In genomic region chr14:54267172-54267571, GRCh38 we compare ENCODE assay signal across 11 cellular contexts.
DNase-seq lines count a peak whose midpoint lies in the region; ATAC-seq and TF ChIP-seq lines count a peak whose summit lies in the region.
"Had no signal": no experiment of that assay in that cellular context is flagged by ENCODE, and none has a peak within 500 bp of the region (broad histone marks: within the 10 kb centered on the region; RNA-seq: fewer than 3 reads in every experiment).

No MANE protein-coding gene starts in this region.

- no peak for TF ChIP-seq POLR2A in uterus (IDR thresholded peaks at IDR 0.05)

- peak; percentile 21 to 24 for ATAC-seq in activated CD4-positive, CD25-positive, alpha-beta regulatory T cell treated with anti-CD3 and anti-CD28 coated beads, Interleukin-2, amount 50 U/mL, for 24 hours
- ATAC-seq in GM21786 (IDR thresholded peaks at IDR 0.05; ENCODE audit: unreplicated experiment): peak; percentile 85
- ATAC-seq in HG03457 (IDR thresholded peaks at IDR 0.05; ENCODE audit: unreplicated experiment): peak; percentile 73
- ATAC-seq in stimulated activated naive B cell treated with anti-CD40 and anti-IgM and Interleukin-4, amounts not matched to agents 10 μg/mL and 1 μg/mL and 100 μg/mL, for 72 hours (replicated peaks): peak; percentile 75 to 87
- no peak for ATAC-seq in Right ventricle myocardium inferior
- ATAC-seq in Right ventricle myocardium superior (ENCODE audit: poor library complexity): no peak
- ATAC-seq: left cardiac atrium had no signal

- H3K36me3 ChIP-seq in uterus: no peaks in the 10 kb centered on the region

- no peak overlapping the region for H3K27ac ChIP-seq in uterus

- H3K9me3 ChIP-seq in uterus: no peaks in the 10 kb centered on the region

- peaks cover 0 to 12% of the 10 kb centered on the region in 2 donors for H3K27me3 Mint-ChIP-seq in stimulated activated naive B cell treated with anti-CD40 and anti-IgM and Interleukin-4, amounts not matched to agents 10 μg/mL and 1 μg/mL and 100 μg/mL, for 72 hours

- no peak for DNase-seq in activated CD4-positive, CD25-positive, alpha-beta regulatory T cell treated with anti-CD3 and anti-CD28 coated beads, Interleukin-2, amount 50 U/mL, for 72 hours
- DNase-seq in stimulated activated naive B cell treated with anti-CD40 and anti-IgM and Interleukin-4, amounts not matched to agents 10 μg/mL and 1 μg/mL and 100 μg/mL, for 72 hours: peak; percentile 39
- DNase-seq in Right ventricle myocardium inferior (ENCODE audit: missing footprints) (no peak), uterus (no peak), Right ventricle myocardium superior (no peak)
- DNase-seq: activated CD4-positive, alpha-beta T cell treated with anti-CD3 and anti-CD28 coated beads, Interleukin-2, amount 50 U/mL, for 4 hours; left cardiac atrium; SHP77 treated with DMSO at 0.1 percent for 48 hours had no signal

- no peak for TF ChIP-seq CTCF in uterus (IDR thresholded peaks at IDR 0.05)

- H3K27ac Mint-ChIP-seq in stimulated activated naive B cell treated with anti-CD40 and anti-IgM and Interleukin-4, amounts not matched to agents 10 μg/mL and 1 μg/mL and 100 μg/mL, for 72 hours: peak overlapping the region; percentile 73

- no peaks in the 10 kb centered on the region for H3K27me3 ChIP-seq in uterus

- no peak overlapping the region for H3K4me3 Mint-ChIP-seq in stimulated activated naive B cell treated with anti-CD40 and anti-IgM and Interleukin-4, amounts not matched to agents 10 μg/mL and 1 μg/mL and 100 μg/mL, for 72 hours

- peaks cover 0 to 7% of the 10 kb centered on the region in 2 donors for H3K36me3 Mint-ChIP-seq in stimulated activated naive B cell treated with anti-CD40 and anti-IgM and Interleukin-4, amounts not matched to agents 10 μg/mL and 1 μg/mL and 100 μg/mL, for 72 hours

- H3K4me1 ChIP-seq in uterus: no peaks in the 10 kb centered on the region

- peaks cover 14 to 16% of the 10 kb centered on the region in 2 donors for H3K4me1 Mint-ChIP-seq in stimulated activated naive B cell treated with anti-CD40 and anti-IgM and Interleukin-4, amounts not matched to agents 10 μg/mL and 1 μg/mL and 100 μg/mL, for 72 hours

- intact Hi-C loops in Right ventricle myocardium inferior (cut with DNase I): no loop called here
- intact Hi-C loops in uterus (cut with DNase I; ENCODE audit: low total_unique reads): no loop called here
- intact Hi-C loops in Right ventricle myocardium superior (cut with DNase I): no loop called here

- no peak overlapping the region for H3K4me3 ChIP-seq in uterus

- H3K9me3 Mint-ChIP-seq in stimulated activated naive B cell treated with anti-CD40 and anti-IgM and Interleukin-4, amounts not matched to agents 10 μg/mL and 1 μg/mL and 100 μg/mL, for 72 hours: peaks cover 3 to 4% of the 10 kb centered on the region in 2 donors

Comparison
In these comparisons a context has a peak if more than half of its experiments do, and no peak if none do; other contexts are left out.
1. ATAC-seq: peak in activated CD4-positive, CD25-positive, alpha-beta regulatory T cell treated with anti-CD3 and anti-CD28 coated beads, Interleukin-2, amount 50 U/mL, for 24 hours (2 of 2), GM21786 (single experiment), HG03457 (single experiment) and stimulated activated naive B cell treated with anti-CD40 and anti-IgM and Interleukin-4, amounts not matched to agents 10 μg/mL and 1 μg/mL and 100 μg/mL, for 72 hours (2 of 2); none in Right ventricle myocardium inferior (single experiment) and Right ventricle myocardium superior (single experiment).